14 cellular contexts compared by ENCODE assay signal in the genomic region with DNA sequence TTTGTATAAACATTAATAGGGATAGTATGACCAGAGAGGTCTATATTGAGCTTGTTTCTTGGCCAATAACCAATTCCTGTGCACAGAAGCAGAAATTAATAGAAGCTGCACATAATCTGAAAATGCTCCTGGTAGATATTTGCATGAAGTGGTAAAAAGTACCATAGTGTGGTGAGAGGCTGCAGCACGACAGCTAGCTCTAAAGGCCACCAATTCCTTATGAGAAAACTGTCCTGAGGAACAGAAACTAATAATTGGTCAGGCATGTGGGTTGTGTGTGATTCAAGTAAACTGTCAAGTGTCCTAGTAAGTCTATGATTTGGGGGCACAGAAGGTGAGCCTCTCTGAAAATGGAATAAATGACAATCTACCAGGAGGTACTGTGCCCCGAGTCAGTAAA. TPM values are rescaled to one million over a fixed set of nuclear protein-coding genes. Genes with fewer than 3 reads are reported as not detected.
DNase-seq lines count a peak whose midpoint lies in the region; ATAC-seq and TF ChIP-seq lines count a peak whose summit lies in the region.
"Had no signal": no experiment of that assay in that cellular context is flagged by ENCODE, and none has a peak within 500 bp of the region (broad histone marks: within the 10 kb centered on the region; RNA-seq: fewer than 3 reads in every experiment).

No MANE protein-coding gene starts in this region.

- peak; percentile 41 for DNase-seq in GM13976 (ENCODE audit: low spot score)
- DNase-seq in activated CD4-positive, alpha-beta memory T cell treated with anti-CD3 and anti-CD28 coated beads, Interleukin-2, amount 10 ng/mL, durations not matched to agents 7 days and 5 days, result no peak
- no peak for DNase-seq in NCI-H1417 treated with DMSO at 0.1 percent for 48 hours (lab: John Stamatoyannopoulos, UW)
- DNase-seq in esophagus muscularis mucosa (ENCODE audit: extremely low spot score), result no peak
- no peak for DNase-seq in Right ventricle myocardium inferior (ENCODE audit: missing footprints)
- DNase-seq: effector CD8-positive, alpha-beta T cell; heart left ventricle; T-helper 17 cell had no signal

- H3K4me3 Mint-ChIP-seq in activated CD4-positive, alpha-beta memory T cell treated with anti-CD3 and anti-CD28 coated beads, Interleukin-2, amount 10 ng/mL, durations not matched to agents 7 days and 5 days, result no peak overlapping the region
- H3K4me3 Mint-ChIP-seq: T-helper 17 cell had no signal

- H3K27me3 ChIP-seq in esophagus muscularis mucosa, result no peaks in the 10 kb centered on the region
- H3K27me3 ChIP-seq: heart left ventricle had no signal

- WGBS in esophagus muscularis mucosa, result 59% methylated on average over 2 of the region's 2 CpGs

- CTCF ChIA-PET in activated CD4-positive, alpha-beta memory T cell treated with anti-CD3 and anti-CD28 coated beads, Interleukin-2, amount 10 ng/mL, durations not matched to agents 7 days and 5 days (lab: Charles Lee), result no interaction called here

- H3K9me3 ChIP-seq in esophagus muscularis mucosa, result no peaks in the 10 kb centered on the region
- H3K9me3 ChIP-seq: thoracic aorta had no signal

- POLR2A ChIA-PET in activated CD4-positive, alpha-beta memory T cell treated with anti-CD3 and anti-CD28 coated beads, Interleukin-2, amount 10 ng/mL, durations not matched to agents 7 days and 5 days (lab: Charles Lee), result no interaction called here

- intact Hi-C loops in esophagus muscularis mucosa (cut with DNase I) (no loop called here), Right ventricle myocardium inferior (cut with DNase I) (no loop called here)

- no peaks in the 10 kb centered on the region for H3K4me1 Mint-ChIP-seq in activated CD4-positive, alpha-beta memory T cell treated with anti-CD3 and anti-CD28 coated beads, Interleukin-2, amount 10 ng/mL, durations not matched to agents 7 days and 5 days
- H3K4me1 Mint-ChIP-seq: T-helper 17 cell had no signal

- H3K27ac ChIP-seq in esophagus muscularis mucosa (replicated peaks in 1 of 4), result no peak overlapping the region
- H3K27ac ChIP-seq: heart left ventricle, thoracic aorta had no signal

- H3K9me3 Mint-ChIP-seq in activated CD4-positive, alpha-beta memory T cell treated with anti-CD3 and anti-CD28 coated beads, Interleukin-2, amount 10 ng/mL, durations not matched to agents 7 days and 5 days, result no peaks in the 10 kb centered on the region

- no peak for TF ChIP-seq POLR2A in esophagus muscularis mucosa (IDR thresholded peaks at IDR 0.05; ENCODE audit: low read depth)

- H3K36me3 ChIP-seq in esophagus muscularis mucosa, result no peaks in the 10 kb centered on the region
- H3K36me3 ChIP-seq: heart left ventricle, thoracic aorta had no signal

- no peak for TF ChIP-seq EP300 in esophagus muscularis mucosa (IDR thresholded peaks at IDR 0.05)

- ATAC-seq in GM19397 (IDR thresholded peaks at IDR 0.05; ENCODE audit: unreplicated experiment) (peak; percentile 99), HG02798 (IDR thresholded peaks at IDR 0.05; ENCODE audit: poor library complexity, unreplicated experiment) (peak; percentile 98), HG03457 (IDR thresholded peaks at IDR 0.05; ENCODE audit: unreplicated experiment) (peak; percentile 98), Right ventricle myocardium inferior (no peak)
- ATAC-seq: HCT116, heart left ventricle, T-helper 17 cell had no signal

- H3K27me3 Mint-ChIP-seq in activated CD4-positive, alpha-beta memory T cell treated with anti-CD3 and anti-CD28 coated beads, Interleukin-2, amount 10 ng/mL, durations not matched to agents 7 days and 5 days, result peaks cover 5% of the 10 kb centered on the region
- H3K27me3 Mint-ChIP-seq: T-helper 17 cell had no signal

- in situ Hi-C loops in GM13976 (cut with MboI; ENCODE audit: low sequenced_read_pairs, unreplicated experiment), result no loop called here

- TF ChIP-seq CTCF in GM13976 (IDR thresholded peaks at IDR 0.05; ENCODE audit: borderline replicate concordance, control extremely low read depth, extremely low read depth, insufficient read depth, missing control alignments), result no peak
- no peak for TF ChIP-seq CTCF in esophagus muscularis mucosa (IDR thresholded peaks at IDR 0.05)

- peaks cover 0 to 6% (median 1%) of the 10 kb centered on the region in 4 donors for H3K4me1 ChIP-seq in esophagus muscularis mucosa
- H3K4me1 ChIP-seq: heart left ventricle had no signal

- no peak overlapping the region for H3K27ac Mint-ChIP-seq in activated CD4-positive, alpha-beta memory T cell treated with anti-CD3 and anti-CD28 coated beads, Interleukin-2, amount 10 ng/mL, durations not matched to agents 7 days and 5 days
- H3K27ac Mint-ChIP-seq: T-helper 17 cell had no signal

- H3K4me3 ChIP-seq in esophagus muscularis mucosa, result no peak overlapping the region
- H3K4me3 ChIP-seq: heart left ventricle, lung, thoracic aorta had no signal

- no peaks in the 10 kb centered on the region for H3K36me3 Mint-ChIP-seq in activated CD4-positive, alpha-beta memory T cell treated with anti-CD3 and anti-CD28 coated beads, Interleukin-2, amount 10 ng/mL, durations not matched to agents 7 days and 5 days (ENCODE audit: low read depth)

RNA-seq across cellular contexts. Expression of a gene that starts 51.5 kb away (rescaled TPM):
- not detected for total RNA-seq in activated CD4-positive, alpha-beta memory T cell treated with anti-CD3 and anti-CD28 coated beads, Interleukin-2, amount 10 ng/mL, durations not matched to agents 7 days and 5 days
- 1 to 10 TPM in 1 of 4 donors, under 1 TPM in 2, not detected in 1; 0.63 to 3.3 (median 0.71) TPM for total RNA-seq in esophagus muscularis mucosa
- total RNA-seq in Right ventricle myocardium inferior, result not detected
- total RNA-seq: T-helper 17 cell had no signal
